Comparison of ENCODE assay signal across 17 cellular contexts in genomic region chr5:147040856-147041255, GRCh38.
DNase-seq lines count a peak whose midpoint lies in the region; ATAC-seq and TF ChIP-seq lines count a peak whose summit lies in the region.
"Had no signal": no experiment of that assay in that cellular context is flagged by ENCODE, and none has a peak within 500 bp of the region (broad histone marks: within the 10 kb centered on the region; RNA-seq: fewer than 3 reads in every experiment).

No MANE protein-coding gene starts in this region.

- H3K4me1 Mint-ChIP-seq in WTC11 (peaks cover 4% of the 10 kb centered on the region), endodermal cell (peaks cover 39% of the 10 kb centered on the region), progenitor cell of endocrine pancreas (ENCODE audit: low read depth) (peaks cover 14% of the 10 kb centered on the region), natural killer cell (no peaks in the 10 kb centered on the region)
- H3K4me1 Mint-ChIP-seq: CD14-positive monocyte; CD4-positive, alpha-beta memory T cell had no signal

- H3K27ac Mint-ChIP-seq in WTC11: no peak overlapping the region
- H3K27ac Mint-ChIP-seq in endodermal cell: peak overlapping the region; percentile 94
- H3K27ac Mint-ChIP-seq in progenitor cell of endocrine pancreas: peak overlapping the region; percentile 87
- H3K27ac Mint-ChIP-seq in natural killer cell: no peak overlapping the region
- H3K27ac Mint-ChIP-seq: CD14-positive monocyte; CD4-positive, alpha-beta memory T cell; H9 had no signal

- TF ChIP-seq EP300 in transverse colon (IDR thresholded peaks at IDR 0.05; ENCODE audit: low read depth): no peak

- H3K9me3 ChIP-seq in endodermal cell (ENCODE audit: control insufficient read depth, low read length): no peaks in the 10 kb centered on the region
- H3K9me3 ChIP-seq in transverse colon: no peaks in the 10 kb centered on the region
- H3K9me3 ChIP-seq: BLaER1 had no signal

- H3K9ac ChIP-seq in endodermal cell (ENCODE audit: extremely low read depth, low read length, poor library complexity, severe bottlenecking): peak overlapping the region; percentile 30
- H3K9ac ChIP-seq: BLaER1 had no signal

- H3K9me3 Mint-ChIP-seq in WTC11 (no peaks in the 10 kb centered on the region), endodermal cell (peaks cover 2% of the 10 kb centered on the region), progenitor cell of endocrine pancreas (ENCODE audit: low read depth) (no peaks in the 10 kb centered on the region), natural killer cell (no peaks in the 10 kb centered on the region)
- H3K9me3 Mint-ChIP-seq: H9 had no signal

- in situ Hi-C loops in transverse colon (cut with MboI; ENCODE audit: low pct_ligation_motif_present in 1 of 4, low pct_unique_long_range_greater_than_20kb in 1 of 4, low sequenced_read_pairs in 3 of 4): no loop called here

- H3K27me3 Mint-ChIP-seq in WTC11 (ENCODE audit: low read depth) (no peaks in the 10 kb centered on the region), endodermal cell (ENCODE audit: insufficient read depth) (no peaks in the 10 kb centered on the region), progenitor cell of endocrine pancreas (peaks cover 3% of the 10 kb centered on the region), natural killer cell (ENCODE audit: low read depth in 2 of 2) (peaks cover 13 to 29% of the 10 kb centered on the region in 2 donors)

- intact Hi-C loops in natural killer cell (cut with micrococcal nuclease): no loop called here
- intact Hi-C loops in transverse colon (cut with DNase I; ENCODE audit: low total_unique reads): no loop called here

- no peak overlapping the region for H3K4me3 ChIP-seq in endodermal cell (ENCODE audit: low read length)
- H3K4me3 ChIP-seq in transverse colon: no peak overlapping the region
- H3K4me3 ChIP-seq: BLaER1, GM12878 had no signal

- peaks cover 11% of the 10 kb centered on the region for H3K4me1 ChIP-seq in endodermal cell (ENCODE audit: control insufficient read depth, insufficient read depth, low read length)
- no peaks in the 10 kb centered on the region for H3K4me1 ChIP-seq in transverse colon
- H3K4me1 ChIP-seq: BLaER1 had no signal

- no peak overlapping the region for H3K4me3 Mint-ChIP-seq in WTC11
- H3K4me3 Mint-ChIP-seq in endodermal cell: no peak overlapping the region
- H3K4me3 Mint-ChIP-seq in progenitor cell of endocrine pancreas (ENCODE audit: low read depth): no peak overlapping the region
- H3K4me3 Mint-ChIP-seq in natural killer cell: no peak overlapping the region
- H3K4me3 Mint-ChIP-seq: CD14-positive monocyte; CD4-positive, alpha-beta memory T cell; H9 had no signal

- CTCF ChIA-PET in WTC11 (lab: Charles Lee): interaction anchor here (2.7 kb wide), 1 partner anchor 148 kb away, joined by 12 read pairs; no protein-coding TSS in a partner anchor

- TF ChIP-seq CTCF in WTC11 (IDR thresholded peaks at IDR 0.05) (no peak), endodermal cell (conservative IDR thresholded peaks at IDR 0.05) (no peak), progenitor cell of endocrine pancreas (IDR thresholded peaks at IDR 0.05; ENCODE audit: unreplicated experiment) (no peak), natural killer cell (IDR thresholded peaks at IDR 0.05) (no peak), transverse colon (IDR thresholded peaks at IDR 0.05) (no peak)

- no peaks in the 10 kb centered on the region for H3K27me3 ChIP-seq in endodermal cell (ENCODE audit: control insufficient read depth, insufficient read depth, low read length, poor library complexity, severe bottlenecking)
- no peaks in the 10 kb centered on the region for H3K27me3 ChIP-seq in transverse colon
- H3K27me3 ChIP-seq: BLaER1 had no signal

- POLR2A ChIA-PET in WTC11 (lab: Charles Lee): no interaction called here

- H3K36me3 Mint-ChIP-seq in WTC11 (no peaks in the 10 kb centered on the region), endodermal cell (ENCODE audit: low read depth) (no peaks in the 10 kb centered on the region), progenitor cell of endocrine pancreas (ENCODE audit: insufficient read depth) (no peaks in the 10 kb centered on the region), natural killer cell (no peaks in the 10 kb centered on the region)
- H3K36me3 Mint-ChIP-seq: CD14-positive monocyte; CD4-positive, alpha-beta memory T cell had no signal

- no peak for TF ChIP-seq POLR2A in transverse colon (IDR thresholded peaks at IDR 0.05)

- ATAC-seq in WTC11 (peak; percentile 66), natural killer cell (no peak)
- no peak for ATAC-seq in stimulated activated naive CD8-positive, alpha-beta T cell treated with anti-CD3 and anti-CD28 coated beads, Interleukin-15, Interleukin-2, amounts not matched to agents 100 U/mL and 50 U/mL, for 24 hours
- ATAC-seq: GM12878 had no signal

- H3K36me3 ChIP-seq in endodermal cell (ENCODE audit: control insufficient read depth, insufficient read depth, low read length) (no peaks in the 10 kb centered on the region), transverse colon (no peaks in the 10 kb centered on the region)
- H3K36me3 ChIP-seq: BLaER1 had no signal

- DNase-seq in ELF-1 (ENCODE audit: low read depth, low spot score): peak; percentile 18
- DNase-seq in WTC11 (ENCODE audit: low spot score): no peak
- peak; percentile 62 for DNase-seq in endodermal cell
- DNase-seq in progenitor cell of endocrine pancreas (ENCODE audit: low spot score, unreplicated experiment): no peak
- no peak for DNase-seq in natural killer cell
- DNase-seq in transverse colon: no peak
- no peak for DNase-seq in NCI-H748 treated with DMSO at 0.1 percent for 48 hours (lab: John Stamatoyannopoulos, UW)
- DNase-seq in stimulated activated naive CD8-positive, alpha-beta T cell treated with anti-CD3 and anti-CD28 coated beads, Interleukin-15, Interleukin-2, amounts not matched to agents 100 U/mL and 50 U/mL, for 24 hours: no peak
- DNase-seq: 8988T; Calu3; CD4-positive, alpha-beta memory T cell; DMS79 treated with DMSO at 0.1 percent for 48 hours; GOT3; H9 had no signal

- 83 to 93% methylated on average over 2 to 3 of the region's 3 CpGs for WGBS in endodermal cell (ENCODE audit: insufficient coverage in 1 of 2, insufficient read length in 1 of 2), 2 experiments
- WGBS in transverse colon (ENCODE audit: low coverage in 1 of 2), 2 donors: 79 to 92% methylated on average over 2 to 3 of the region's 3 CpGs

- no peak overlapping the region for H3K27ac ChIP-seq in endodermal cell (ENCODE audit: low read depth, low read length)
- H3K27ac ChIP-seq in transverse colon: no peak overlapping the region
- H3K27ac ChIP-seq: BLaER1 had no signal

TF ChIP-seq in WTC11, 78 proteins besides CTCF, POLR2A, EP300 and RAD21 (continues in another document):
- TF ChIP-seq ZNF532 (CRISPR knock-in tag; IDR thresholded peaks at IDR 0.05; ENCODE audit: borderline replicate concordance): no peak
- no peak for TF ChIP-seq ZNF416 (CRISPR knock-in tag; IDR thresholded peaks at IDR 0.05)
- TF ChIP-seq CREM (CRISPR knock-in tag; IDR thresholded peaks at IDR 0.05): no peak
- TF ChIP-seq EMX1 (CRISPR knock-in tag; IDR thresholded peaks at IDR 0.05): no peak
- no peak for TF ChIP-seq GABPB1 (CRISPR knock-in tag; IDR thresholded peaks at IDR 0.05)
- no peak for TF ChIP-seq MXD4 (CRISPR knock-in tag; IDR thresholded peaks at IDR 0.05; ENCODE audit: borderline replicate concordance)
- TF ChIP-seq JAZF1 (CRISPR knock-in tag; IDR thresholded peaks at IDR 0.05): no peak
- no peak for TF ChIP-seq IRF1 (CRISPR knock-in tag; IDR thresholded peaks at IDR 0.05)
- no peak for TF ChIP-seq TP53 (CRISPR knock-in tag; IDR thresholded peaks at IDR 0.05)
- no peak for TF ChIP-seq JUN (CRISPR knock-in tag; IDR thresholded peaks at IDR 0.05)
- no peak for TF ChIP-seq ZNF138 (CRISPR knock-in tag; conservative IDR thresholded peaks at IDR 0.05)
- TF ChIP-seq ZNF219 (CRISPR knock-in tag; IDR thresholded peaks at IDR 0.05; ENCODE audit: borderline replicate concordance): no peak

Comparison
In these comparisons a context has a peak if more than half of its experiments do, and no peak if none do; other contexts are left out.
1. DNase-seq: peak in ELF-1 (single experiment) and endodermal cell (single experiment); none in WTC11 (single experiment), progenitor cell of endocrine pancreas (single experiment), natural killer cell (single experiment), transverse colon (single experiment), NCI-H748 treated with DMSO at 0.1 percent for 48 hours (single experiment) and stimulated activated naive CD8-positive, alpha-beta T cell treated with anti-CD3 and anti-CD28 coated beads, Interleukin-15, Interleukin-2, amounts not matched to agents 100 U/mL and 50 U/mL, for 24 hours (single experiment).
2. H3K27ac Mint-ChIP-seq: peak in endodermal cell (single experiment) and progenitor cell of endocrine pancreas (single experiment); none in WTC11 (single experiment) and natural killer cell (0 of 2).